Comparison of ENCODE assay signal across 8 cellular contexts in the genomic region with DNA sequence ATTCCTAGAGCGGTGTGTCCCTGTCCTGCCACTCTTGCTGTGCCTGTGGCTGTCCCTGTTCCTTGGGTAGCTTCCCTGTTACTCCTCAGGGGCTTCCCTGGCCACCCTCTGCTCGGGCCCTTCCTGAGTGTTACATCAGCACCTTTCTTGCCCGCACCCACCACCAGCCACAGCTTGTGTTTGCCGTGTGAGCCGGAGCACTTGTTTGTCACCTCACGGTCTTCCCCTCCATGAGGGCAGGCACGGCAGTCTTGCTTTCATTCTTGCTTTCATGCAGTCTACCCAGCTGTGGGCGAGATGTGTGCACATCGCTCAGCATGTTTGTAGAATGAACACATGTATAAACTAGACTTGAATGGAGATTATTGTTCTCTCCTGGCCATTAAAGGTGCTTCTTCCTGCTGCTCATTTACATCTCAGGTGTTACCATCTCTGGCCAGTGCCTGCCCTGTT. TPM values are rescaled to one million over a fixed set of nuclear protein-coding genes. Genes with fewer than 3 reads are reported as not detected.
DNase-seq lines count a peak whose midpoint lies in the region; ATAC-seq and TF ChIP-seq lines count a peak whose summit lies in the region.

No MANE protein-coding gene starts in this region.

- H2AFZ ChIP-seq in neural progenitor cell (replicated peaks) = no peak overlapping the region

- H3F3A ChIP-seq in neural progenitor cell (ENCODE audit: low read depth) = no peaks in the 10 kb centered on the region

- TF ChIP-seq CTCF in neural progenitor cell (IDR thresholded peaks at IDR 0.05) = no peak

- H3K9me3 Mint-ChIP-seq in activated naive CD4-positive, alpha-beta T cell treated with anti-CD3 and anti-CD28 coated beads, Interleukin-2, amount 50 U/mL, for 24 hours = no peaks in the 10 kb centered on the region
- H3K9me3 Mint-ChIP-seq in neural progenitor cell = peaks cover 3% of the 10 kb centered on the region

- H3K27me3 ChIP-seq in SJCRH30 (no peaks in the 10 kb centered on the region), neural progenitor cell (no peaks in the 10 kb centered on the region)

- H3K79me2 ChIP-seq in neural progenitor cell (ENCODE audit: low read depth) = peaks cover 2% of the 10 kb centered on the region

- H3K27ac Mint-ChIP-seq in activated naive CD4-positive, alpha-beta T cell treated with anti-CD3 and anti-CD28 coated beads, Interleukin-2, amount 50 U/mL, for 24 hours = peak overlapping the region; percentile 94
- H3K27ac Mint-ChIP-seq in neural progenitor cell = no peak overlapping the region

- H3K4me1 ChIP-seq in SJCRH30 = no peaks in the 10 kb centered on the region
- H3K4me1 ChIP-seq in neural progenitor cell = no peaks in the 10 kb centered on the region

- ATAC-seq in GM18519 (IDR thresholded peaks at IDR 0.05; ENCODE audit: low FRiP score, unreplicated experiment) (peak; percentile 48), HG02623 (IDR thresholded peaks at IDR 0.05; ENCODE audit: unreplicated experiment) (peak; percentile 77), Right ventricle myocardium inferior (no peak)

- H3K4me1 Mint-ChIP-seq in activated naive CD4-positive, alpha-beta T cell treated with anti-CD3 and anti-CD28 coated beads, Interleukin-2, amount 50 U/mL, for 24 hours = peaks cover 82% of the 10 kb centered on the region
- H3K4me1 Mint-ChIP-seq in neural progenitor cell = peaks cover 26% of the 10 kb centered on the region

- H3K36me3 ChIP-seq in SJCRH30 = no peaks in the 10 kb centered on the region
- no peaks in the 10 kb centered on the region for H3K36me3 ChIP-seq in neural progenitor cell

- no peak overlapping the region for H3K27ac ChIP-seq in SJCRH30
- H3K27ac ChIP-seq in neural progenitor cell = no peak overlapping the region

- H3K4me2 ChIP-seq in neural progenitor cell = no peak overlapping the region

- H3K4me3 ChIP-seq in SJCRH30 (no peak overlapping the region), neural progenitor cell (no peak overlapping the region)

- no peaks in the 10 kb centered on the region for H3K27me3 Mint-ChIP-seq in activated naive CD4-positive, alpha-beta T cell treated with anti-CD3 and anti-CD28 coated beads, Interleukin-2, amount 50 U/mL, for 24 hours
- peaks cover 8% of the 10 kb centered on the region for H3K27me3 Mint-ChIP-seq in neural progenitor cell (ENCODE audit: insufficient read depth, low read depth)

- H3K9me3 ChIP-seq in SJCRH30 (replicated peaks) = no peaks in the 10 kb centered on the region
- no peaks in the 10 kb centered on the region for H3K9me3 ChIP-seq in neural progenitor cell (ENCODE audit: low read depth)

- peaks cover 16% of the 10 kb centered on the region for H4K20me1 ChIP-seq in neural progenitor cell (ENCODE audit: low read depth)

- intact Hi-C loops in Right ventricle myocardium inferior (cut with DNase I) = no loop called here

- H3K36me3 Mint-ChIP-seq in activated naive CD4-positive, alpha-beta T cell treated with anti-CD3 and anti-CD28 coated beads, Interleukin-2, amount 50 U/mL, for 24 hours = peaks cover 25% of the 10 kb centered on the region
- H3K36me3 Mint-ChIP-seq in neural progenitor cell = peaks cover 4% of the 10 kb centered on the region

- DNase-seq in NCI-H748 treated with DMSO at 0.1 percent for 48 hours (lab: John Stamatoyannopoulos, UW) (peak; percentile 83), SJCRH30 (no peak), neural progenitor cell (ENCODE audit: low spot score) (no peak), Right ventricle myocardium inferior (ENCODE audit: missing footprints) (no peak)
- peak; percentile 61 for DNase-seq in stimulated activated CD4-positive, alpha-beta T cell treated with anti-CD3 and anti-CD28 coated beads, Interleukin-12 subunit alpha, Interleukin-12 subunit beta, amount 100 ng/mL, for 4 hours

- peak overlapping the region; percentile 64 for H3K4me3 Mint-ChIP-seq in activated naive CD4-positive, alpha-beta T cell treated with anti-CD3 and anti-CD28 coated beads, Interleukin-2, amount 50 U/mL, for 24 hours
- H3K4me3 Mint-ChIP-seq in neural progenitor cell = no peak overlapping the region

- no peak overlapping the region for H3K9ac ChIP-seq in neural progenitor cell

RNA-seq across cellular contexts. Expression of a gene that starts 42.0 kb away (rescaled TPM):
- total RNA-seq in SJCRH30 (2014; rRNA removed; shearing (Covaris generic)) = 14.0 and 14.6 TPM in 2 replicates
- total RNA-seq in neural progenitor cell (ENCODE audit: low replicate concordance) (15.7 and 18.1 TPM in 2 replicates), Right ventricle myocardium inferior (11.3 TPM)

Comparison
In these comparisons a context has a peak if more than half of its experiments do, and no peak if none do; other contexts are left out.
1. DNase-seq: peak in NCI-H748 treated with DMSO at 0.1 percent for 48 hours (single experiment) and stimulated activated CD4-positive, alpha-beta T cell treated with anti-CD3 and anti-CD28 coated beads, Interleukin-12 subunit alpha, Interleukin-12 subunit beta, amount 100 ng/mL, for 4 hours (single experiment); none in SJCRH30 (0 of 2), neural progenitor cell (single experiment) and Right ventricle myocardium inferior (single experiment).